In genomic region chr4:56979674-56980073, GRCh38 we compare ENCODE assay signal across 8 cellular contexts. TPM values are rescaled to one million over a fixed set of nuclear protein-coding genes. Genes with fewer than 3 reads are reported as not detected.
A peak's percentile ranks its signal among the peaks of the same experiment; 100 is the strongest.
DNase-seq lines count a peak whose midpoint lies in the region; ATAC-seq, FAIRE-seq and TF ChIP-seq lines count a peak whose summit lies in the region.

No MANE protein-coding gene starts in this region.

- peak overlapping the region; percentile 99 for H3K4me3 Mint-ChIP-seq in activated T-cell treated with anti-CD3 and anti-CD28 coated beads, Interleukin-2, amount 50 U/mL, for 24 hours

- H4K20me1 ChIP-seq in BLaER1 treated with 17β-estradiol and CSF1 and Interleukin-3, amounts not matched to agents 10 nM and 100 nM: peaks cover 67 to 84% (median 79%) of the 10 kb centered on the region in 11 experiments

- no peaks in the 10 kb centered on the region for H3K9me3 Mint-ChIP-seq in activated T-cell treated with anti-CD3 and anti-CD28 coated beads, Interleukin-2, amount 50 U/mL, for 24 hours

- H3K4me3 ChIP-seq in BLaER1 treated with 17β-estradiol and CSF1 and Interleukin-3, amounts not matched to agents 10 nM and 100 nM: peak overlapping the region; percentile 82 to 99 (median 95)
- peak overlapping the region; percentile 91 for H3K4me3 ChIP-seq in fibroblast of villous mesenchyme (ENCODE audit: low read depth, low read length)
- peak overlapping the region; percentile 81 for H3K4me3 ChIP-seq in retinal pigment epithelial cell (ENCODE audit: low read length)

- H3K9me3 ChIP-seq in BLaER1 treated with 17β-estradiol and CSF1 and Interleukin-3, amounts not matched to agents 10 nM and 100 nM (replicated peaks in 1 of 11): no peaks in the 10 kb centered on the region; a peak in 1 of 22 replicates

- H3K4me1 ChIP-seq in BLaER1 treated with 17β-estradiol and CSF1 and Interleukin-3, amounts not matched to agents 10 nM and 100 nM: peaks cover 29 to 53% (median 41%) of the 10 kb centered on the region in 10 experiments

- H3K36me3 ChIP-seq in BLaER1 treated with 17β-estradiol and CSF1 and Interleukin-3, amounts not matched to agents 10 nM and 100 nM: peaks cover 1 to 49% (median 42%) of the 10 kb centered on the region in 11 experiments

- no peak for FAIRE-seq in HTR-8/SVneo (lab: Jason Lieb, UNC)

- TF ChIP-seq CTCF in fibroblast of villous mesenchyme (IDR thresholded peaks at IDR 0.05; ENCODE audit: insufficient read depth, low read depth, low read length) (no peak), retinal pigment epithelial cell (conservative IDR thresholded peaks at IDR 0.05; ENCODE audit: low read depth, low read length) (no peak)

- DNase-seq in LoVo (ENCODE audit: low spot score) (peak; percentile 8), fibroblast of villous mesenchyme (ENCODE audit: low read depth) (peak; percentile 29), retinal pigment epithelial cell (ENCODE audit: low read depth) (no peak), HTR-8/SVneo (ENCODE audit: insufficient read length, low spot score) (no peak), SHP77 treated with DMSO at 0.1 percent for 48 hours (lab: John Stamatoyannopoulos, UW) (no peak)
- peak; percentile 54 for DNase-seq in activated T-cell treated with anti-CD3 and anti-CD28 coated beads, Interleukin-2, amount 50 U/mL, for 24 hours

- H3K27ac ChIP-seq in BLaER1 treated with 17β-estradiol and CSF1 and Interleukin-3, amounts not matched to agents 10 nM and 100 nM: peak overlapping the region in 10 of 11 experiments; percentile 84 to 94 (median 89); a peak in 18 of 22 replicates

- peak overlapping the region; percentile 76 to 97 (median 92) for H3K4me2 ChIP-seq in BLaER1 treated with 17β-estradiol and CSF1 and Interleukin-3, amounts not matched to agents 10 nM and 100 nM

- H3K4me1 Mint-ChIP-seq in activated T-cell treated with anti-CD3 and anti-CD28 coated beads, Interleukin-2, amount 50 U/mL, for 24 hours (ENCODE audit: low read depth): peaks cover 50% of the 10 kb centered on the region

- peak overlapping the region; percentile 86 to 96 (median 91) for H3K9ac ChIP-seq in BLaER1 treated with 17β-estradiol and CSF1 and Interleukin-3, amounts not matched to agents 10 nM and 100 nM

- H3K27me3 ChIP-seq in BLaER1 treated with 17β-estradiol and CSF1 and Interleukin-3, amounts not matched to agents 10 nM and 100 nM: no peaks in the 10 kb centered on the region

- peak overlapping the region; percentile 100 for H3K27ac Mint-ChIP-seq in activated T-cell treated with anti-CD3 and anti-CD28 coated beads, Interleukin-2, amount 50 U/mL, for 24 hours

- no peaks in the 10 kb centered on the region for H3K27me3 Mint-ChIP-seq in activated T-cell treated with anti-CD3 and anti-CD28 coated beads, Interleukin-2, amount 50 U/mL, for 24 hours

- no peak for ATAC-seq in GM19463 (IDR thresholded peaks at IDR 0.05; ENCODE audit: unreplicated experiment)

- peaks cover 85% of the 10 kb centered on the region for H3K36me3 Mint-ChIP-seq in activated T-cell treated with anti-CD3 and anti-CD28 coated beads, Interleukin-2, amount 50 U/mL, for 24 hours (ENCODE audit: low read depth)

RNA-seq across cellular contexts. Expression of gene POLR2B, which starts 1.0 kb away (rescaled TPM):
- total RNA-seq in fibroblast of villous mesenchyme: 91.5 and 136 TPM in 2 replicates

RNA-seq across cellular contexts. Expression of gene NOA1, which starts 2.3 kb away (rescaled TPM):
- 14.2 and 16.8 TPM in 2 replicates for total RNA-seq in fibroblast of villous mesenchyme

Comparison
In these comparisons a context has a peak if more than half of its experiments do, and no peak if none do; other contexts are left out.
1. DNase-seq: peak in LoVo (single experiment), activated T-cell treated with anti-CD3 and anti-CD28 coated beads, Interleukin-2, amount 50 U/mL, for 24 hours (single experiment) and fibroblast of villous mesenchyme (single experiment); none in retinal pigment epithelial cell (single experiment), HTR-8/SVneo (single experiment) and SHP77 treated with DMSO at 0.1 percent for 48 hours (single experiment).
2. Peak in every context shown above with its lines, with median percentiles within 50 percentile points of each other: H3K4me3 ChIP-seq.